ENCODE assay signal across 8 cellular contexts in the genomic region with DNA sequence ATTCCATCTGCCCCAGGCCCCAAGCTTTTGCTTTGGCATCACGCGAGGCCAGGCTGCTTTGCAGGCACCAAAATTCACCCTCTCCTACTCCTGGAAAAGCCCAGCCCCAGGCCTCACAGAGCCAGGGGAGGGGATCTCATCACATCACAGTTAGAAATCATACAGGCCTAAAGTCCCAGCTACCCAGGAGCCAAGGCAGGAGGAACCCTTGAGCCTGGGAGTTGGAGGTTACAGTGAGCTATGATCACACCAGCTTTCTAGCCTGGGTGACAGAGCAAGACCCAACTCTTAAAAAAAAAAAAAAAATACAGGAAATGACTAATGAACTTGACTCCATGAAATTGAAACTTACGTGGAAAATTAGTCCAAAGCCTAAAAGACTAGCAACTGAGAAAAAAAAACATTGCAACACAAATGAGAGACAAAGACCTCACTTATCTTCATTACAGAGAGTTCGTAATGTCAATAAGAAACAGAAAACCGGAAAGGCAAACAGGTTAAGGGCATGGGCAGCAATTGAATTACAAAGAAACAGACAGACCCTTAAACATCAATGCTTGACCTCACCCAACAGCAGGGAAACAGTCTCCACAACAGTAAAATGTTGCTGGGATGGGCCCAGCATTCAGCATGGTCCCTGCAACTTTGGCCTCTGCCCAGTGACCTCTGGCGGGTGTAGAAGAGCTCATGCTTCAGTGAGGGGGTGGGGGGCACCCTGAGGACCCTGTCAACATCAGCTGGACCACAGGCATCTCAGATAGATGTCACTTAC.
A peak's percentile ranks its signal among the peaks of the same experiment; 100 is the strongest.
DNase-seq lines count a peak whose midpoint lies in the region; ATAC-seq and TF ChIP-seq lines count a peak whose summit lies in the region.

No MANE protein-coding gene starts in this region.

- DNase-seq in NB4 (ENCODE audit: low read depth), result peak; percentile 80
- peak; percentile 79 for DNase-seq in MCF 10A (ENCODE audit: unreplicated experiment)
- peak; percentile 31 for DNase-seq in lower lobe of right lung
- no peak for DNase-seq in NCI-H187 treated with DMSO at 0.1 percent for 48 hours (lab: John Stamatoyannopoulos, UW)
- DNase-seq in stimulated activated CD4-positive, alpha-beta T cell treated with anti-CD3 and anti-CD28 coated beads, Interleukin-1b, Interleukin-23, amount 100 ng/mL, for 48 hours, result no peak
- DNase-seq in activated effector memory CD4-positive, alpha-beta T cell treated with anti-CD3 and anti-CD28 coated beads, Interleukin-2, amount 50 U/mL, for 16 hours, result no peak
- DNase-seq in testis, result no peak

- no peaks in the 10 kb centered on the region for H3K9me3 ChIP-seq in BLaER1 treated with 17β-estradiol and CSF1 and Interleukin-3, amounts not matched to agents 10 nM and 100 nM (replicated peaks in 1 of 11)
- H3K9me3 ChIP-seq in lower lobe of right lung (no peaks in the 10 kb centered on the region), testis (no peaks in the 10 kb centered on the region)

- peak overlapping the region; percentile 47 to 80 (median 63) for H3K4me2 ChIP-seq in BLaER1 treated with 17β-estradiol and CSF1 and Interleukin-3, amounts not matched to agents 10 nM and 100 nM

- H3K4me3 ChIP-seq in BLaER1 treated with 17β-estradiol and CSF1 and Interleukin-3, amounts not matched to agents 10 nM and 100 nM, result no peak overlapping the region
- H3K4me3 ChIP-seq in NB4 (ENCODE audit: low read depth, low read length) (no peak overlapping the region), lower lobe of right lung (no peak overlapping the region), testis (no peak overlapping the region)

- intact Hi-C loops in MCF 10A (cut with micrococcal nuclease) (no loop called here), lower lobe of right lung (cut with DNase I) (no loop called here), testis (cut with DNase I; ENCODE audit: low total_unique reads) (no loop called here)

- no peaks in the 10 kb centered on the region for H3K36me3 ChIP-seq in BLaER1 treated with 17β-estradiol and CSF1 and Interleukin-3, amounts not matched to agents 10 nM and 100 nM
- H3K36me3 ChIP-seq in lower lobe of right lung (peaks cover 20% of the 10 kb centered on the region), testis (ENCODE audit: low read depth, missing control alignments) (no peaks in the 10 kb centered on the region)

- CTCF ChIA-PET in MCF 10A (lab: Yijun Ruan, JAX), result interaction anchor here (0.6 to 0.9 kb wide), 5 partner anchors 17 to 723 kb away, joined by 3 to 4 read pairs (median 3); no protein-coding TSS in a partner anchor

- peak overlapping the region in 8 of 11 experiments; percentile 9 to 58 (median 26); a peak in 10 of 22 replicates for H3K9ac ChIP-seq in BLaER1 treated with 17β-estradiol and CSF1 and Interleukin-3, amounts not matched to agents 10 nM and 100 nM

- no peaks in the 10 kb centered on the region for H3K27me3 Mint-ChIP-seq in MCF 10A (ENCODE audit: insufficient read depth, unreplicated experiment)

- H3K4me1 Mint-ChIP-seq in MCF 10A (ENCODE audit: insufficient read depth, unreplicated experiment), result peaks cover 13% of the 10 kb centered on the region

- peak overlapping the region; percentile 22 for H3K4me3 Mint-ChIP-seq in MCF 10A (ENCODE audit: unreplicated experiment)

- peaks cover 0 to 26% (median 0%) of the 10 kb centered on the region in 11 experiments; a peak in 4 of 22 replicates for H3K27me3 ChIP-seq in BLaER1 treated with 17β-estradiol and CSF1 and Interleukin-3, amounts not matched to agents 10 nM and 100 nM
- no peaks in the 10 kb centered on the region for H3K27me3 ChIP-seq in lower lobe of right lung (ENCODE audit: low read depth)
- H3K27me3 ChIP-seq in testis, result no peaks in the 10 kb centered on the region

- TF ChIP-seq POLR2A in NB4 (IDR thresholded peaks at IDR 0.05; ENCODE audit: extremely low read depth, insufficient read length) (no peak), testis (IDR thresholded peaks at IDR 0.05) (no peak)

- H3K36me3 Mint-ChIP-seq in MCF 10A (ENCODE audit: insufficient read depth, unreplicated experiment), result peaks cover 7% of the 10 kb centered on the region

- H3K9me3 Mint-ChIP-seq in MCF 10A (ENCODE audit: unreplicated experiment), result no peaks in the 10 kb centered on the region

- H3K4me1 ChIP-seq in BLaER1 treated with 17β-estradiol and CSF1 and Interleukin-3, amounts not matched to agents 10 nM and 100 nM, result peaks cover 14 to 29% (median 19%) of the 10 kb centered on the region in 10 experiments
- H3K4me1 ChIP-seq in lower lobe of right lung (peaks cover 15% of the 10 kb centered on the region), testis (peaks cover 34% of the 10 kb centered on the region)

- H3K27ac Mint-ChIP-seq in MCF 10A (ENCODE audit: low read depth, unreplicated experiment), result peak overlapping the region; percentile 95

- peak; percentile 34 to 40 for ATAC-seq in lower lobe of right lung

- POLR2A ChIA-PET in MCF 10A (lab: Yijun Ruan, JAX), result interaction anchor here (0.7 kb wide), 1 partner anchor 124 kb away, joined by 6 read pairs; no protein-coding TSS in a partner anchor

- TF ChIP-seq CTCF in NB4 (IDR thresholded peaks at IDR 0.05; ENCODE audit: low read depth, low read length), result no peak
- no peak for TF ChIP-seq CTCF in MCF 10A (IDR thresholded peaks at IDR 0.05; ENCODE audit: unreplicated experiment)
- no peak for TF ChIP-seq CTCF in lower lobe of right lung (IDR thresholded peaks at IDR 0.05)
- TF ChIP-seq CTCF in testis (IDR thresholded peaks at IDR 0.05), result no peak

- BruUV-seq in MCF 10A (replicated peaks; lab: Mats Ljungman, UMichigan), result no TSS peak

- H4K20me1 ChIP-seq in BLaER1 treated with 17β-estradiol and CSF1 and Interleukin-3, amounts not matched to agents 10 nM and 100 nM, result peaks cover 0 to 6% (median 0%) of the 10 kb centered on the region in 11 experiments; a peak in 1 of 22 replicates

- 67 to 73% methylated on average over 6 of the region's 6 CpGs for WGBS in testis, 2 donors

- peak overlapping the region in 8 of 11 experiments; percentile 28 to 67 (median 52); a peak in 16 of 22 replicates for H3K27ac ChIP-seq in BLaER1 treated with 17β-estradiol and CSF1 and Interleukin-3, amounts not matched to agents 10 nM and 100 nM
- H3K27ac ChIP-seq in lower lobe of right lung (peak overlapping the region; percentile 54), testis (peak overlapping the region in 1 of 2 donors; percentile 64)

Comparison
In these comparisons a context has a peak if more than half of its experiments do, and no peak if none do; other contexts are left out.
1. DNase-seq: peak in NB4 (single experiment), MCF 10A (single experiment) and lower lobe of right lung (single experiment); none in NCI-H187 treated with DMSO at 0.1 percent for 48 hours (single experiment), stimulated activated CD4-positive, alpha-beta T cell treated with anti-CD3 and anti-CD28 coated beads, Interleukin-1b, Interleukin-23, amount 100 ng/mL, for 48 hours (single experiment), activated effector memory CD4-positive, alpha-beta T cell treated with anti-CD3 and anti-CD28 coated beads, Interleukin-2, amount 50 U/mL, for 16 hours (single experiment) and testis (single experiment).